ENCODE assay signal across 8 cellular contexts in the genomic region with DNA sequence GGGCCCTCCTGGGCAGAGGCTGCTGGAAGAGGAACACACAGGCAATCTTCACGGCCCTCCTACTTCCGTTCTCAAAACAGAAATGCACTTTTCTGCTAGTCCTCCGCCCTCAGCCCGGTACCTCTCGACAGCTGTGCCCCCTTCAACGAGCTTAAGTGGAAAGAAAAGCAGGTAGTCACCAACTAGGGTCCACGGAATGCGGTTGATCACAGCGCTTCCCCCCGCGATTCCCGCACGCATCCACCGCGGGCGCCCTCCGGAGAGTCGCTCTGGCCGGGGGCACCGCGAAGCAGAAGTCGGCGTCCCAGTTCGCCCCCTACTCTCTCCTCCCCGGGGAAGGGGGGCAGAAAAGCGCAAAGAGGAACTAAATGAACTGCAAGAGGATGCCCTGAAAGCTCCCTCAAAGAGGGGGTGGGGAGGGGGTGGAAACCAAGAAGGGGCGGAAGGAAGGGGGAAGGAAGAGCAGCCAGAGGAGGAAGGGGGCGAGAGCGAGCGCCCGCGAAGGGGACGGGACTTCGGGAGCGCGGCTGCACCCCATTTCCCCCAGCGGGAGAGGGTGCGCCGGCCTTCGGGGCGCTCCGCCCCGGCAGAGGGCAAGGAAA. TPM values are rescaled to one million over a fixed set of nuclear protein-coding genes. Genes with fewer than 3 reads are reported as not detected.
DNase-seq lines count a peak whose midpoint lies in the region; ATAC-seq, FAIRE-seq and TF ChIP-seq lines count a peak whose summit lies in the region.

No MANE protein-coding gene starts in this region.

- peak overlapping the region; percentile 87 to 92 for H3K4me3 Mint-ChIP-seq in H9

- H3K56ac ChIP-seq in H9 (ENCODE audit: insufficient read length, low read depth, low read length), result no peak overlapping the region

- H3K27me3 ChIP-seq in H9 (ENCODE audit: insufficient read depth, low read length) (no peaks in the 10 kb centered on the region), HepG2 (ENCODE audit: control insufficient read depth in 1 of 2, insufficient read depth in 2 of 2, low read length in 2 of 2) (no peaks in the 10 kb centered on the region)

- peaks cover 8% of the 10 kb centered on the region for H3K23me2 ChIP-seq in H9 (ENCODE audit: insufficient read length, low read depth, low read length, poor library complexity, severe bottlenecking)

- peak; percentile 44 for FAIRE-seq in HepG2 (lab: Jason Lieb, UNC)

- no peak overlapping the region for H3K23ac ChIP-seq in H9 (ENCODE audit: insufficient read length, low read depth, low read length)

- no peak overlapping the region for H2BK12ac ChIP-seq in H9 (ENCODE audit: insufficient read length, low read depth, low read length)

- H3T11ph ChIP-seq in H9 (ENCODE audit: low read length), result no peak overlapping the region

- POLR2A ChIA-PET in HepG2 (lab: Yijun Ruan, JAX), result interaction anchor here (1.3 to 1.5 kb wide), 3 partner anchors 9 to 172 kb away, joined by 3 to 4 read pairs (median 4); no protein-coding TSS in a partner anchor

- no peak for TF ChIP-seq CTCF in H9 (conservative IDR thresholded peaks at IDR 0.05)
- no peak for TF ChIP-seq CTCF in HepG2 (CRISPR knock-in tag; IDR thresholded peaks at IDR 0.05)

- H2BK20ac ChIP-seq in H9 (ENCODE audit: low read depth, low read length, poor library complexity, severe bottlenecking), result no peak overlapping the region

- peak overlapping the region; percentile 64 for H3K9ac ChIP-seq in H9 (ENCODE audit: extremely low read depth, insufficient read length, low read length)
- peak overlapping the region; percentile 91 for H3K9ac ChIP-seq in HepG2 (ENCODE audit: insufficient read depth, low read depth, low read length)

- no peak overlapping the region for H2BK15ac ChIP-seq in H9 (ENCODE audit: low read depth, low read length)

- H4K20me1 ChIP-seq in H9 (ENCODE audit: control insufficient read depth, insufficient read depth, insufficient read length) (no peaks in the 10 kb centered on the region), HepG2 (ENCODE audit: insufficient read depth, low read length) (no peaks in the 10 kb centered on the region)

- intact Hi-C loops in HepG2 (cut with micrococcal nuclease; ENCODE audit: unreplicated experiment), result loop anchor here (10.0 kb wide), 1 partner anchor 83 kb away; no protein-coding TSS in a partner anchor

- DNase-seq in ELR (ENCODE audit: low read depth), result peak; percentile 69
- peak; percentile 38 for DNase-seq in H9
- peak; percentile 49 for DNase-seq in NCI-H1105 (lab: John Stamatoyannopoulos, UW)
- DNase-seq in activated CD4-positive, alpha-beta T cell treated with anti-CD3 and anti-CD28 coated beads for 4 hours, result peak; percentile 42 to 47
- no peak for DNase-seq in HepG2 (ENCODE audit: low spot score)
- DNase-seq in stimulated activated CD4-positive, alpha-beta T cell treated with anti-CD3 and anti-CD28 coated beads, Interleukin-4, amount 100 ng/mL, for 24 hours, result peak; percentile 47

- no peak overlapping the region for H3K18ac ChIP-seq in H9 (ENCODE audit: insufficient read length, low read depth, low read length)

- no peaks in the 10 kb centered on the region for H3K27me3 Mint-ChIP-seq in H9 (ENCODE audit: low read depth)

- WGBS in H9 (ENCODE audit: extremely low coverage, insufficient read length, low lambda C conversion rate), result no CpG with 5 or more reads among the region's 43 CpGs
- WGBS in HepG2 (ENCODE audit: low lambda C conversion rate), result under 1% methylated on average over 30 of the region's 43 CpGs

- no peak overlapping the region for H3K27ac ChIP-seq in H9 (ENCODE audit: insufficient read length, low read depth, low read length)
- H3K27ac ChIP-seq in cingulate gyrus (ENCODE audit: low read depth, low read length), result peak overlapping the region; percentile 79
- peak overlapping the region; percentile 89 for H3K27ac ChIP-seq in HepG2 (ENCODE audit: extremely low read length, insufficient read depth, low read length)

- no peak overlapping the region for H3K14ac ChIP-seq in H9 (ENCODE audit: insufficient read depth, low read length)

- H2AFZ ChIP-seq in H9 (ENCODE audit: low read length), result no peak overlapping the region
- no peak overlapping the region for H2AFZ ChIP-seq in HepG2 (ENCODE audit: low read length)

- CTCF ChIA-PET in HepG2 (lab: Yijun Ruan, JAX; ENCODE audit: low intra/inter-chr PET ratio, low total read pairs), result no interaction called here

- H3K4ac ChIP-seq in H9 (ENCODE audit: low read depth, low read length), result no peak overlapping the region

- H3K36me3 ChIP-seq in HepG2 (replicated peaks in 1 of 2; ENCODE audit: control insufficient read depth in 1 of 2, insufficient read depth in 2 of 2, low read length in 2 of 2), result no peaks in the 10 kb centered on the region

- ATAC-seq in HepG2, result peak; percentile 13
- no peak for ATAC-seq in GM18520 (IDR thresholded peaks at IDR 0.05; ENCODE audit: unreplicated experiment)

- no peak overlapping the region for H2BK120ac ChIP-seq in H9 (ENCODE audit: low read depth, low read length, poor library complexity, severe bottlenecking)

- H2AK5ac ChIP-seq in H9 (ENCODE audit: insufficient read length, low read length), result no peak overlapping the region

- H3K4me2 ChIP-seq in H9 (ENCODE audit: insufficient read depth, insufficient read length, low read length) (peak overlapping the region; percentile 81), HepG2 (ENCODE audit: low read depth, low read length) (peak overlapping the region; percentile 87)

- TF ChIP-seq EP300 in HepG2 (IDR thresholded peaks at IDR 0.05; ENCODE audit: low read depth in 2 of 2, low read length in 2 of 2) (no peak), HepG2 (CRISPR knock-in tag; IDR thresholded peaks at IDR 0.05; ENCODE audit: borderline replicate concordance) (no peak)

- TF ChIP-seq RAD21 in HepG2 (CRISPR knock-in tag; IDR thresholded peaks at IDR 0.05), result no peak

- H3K27ac Mint-ChIP-seq in H9, result peak overlapping the region; percentile 6 to 69 (median 64); a peak in 5 of 7 replicates

- H4K8ac ChIP-seq in H9 (replicated peaks; ENCODE audit: insufficient read length, low read depth, low read length), result no peak overlapping the region

- no peak overlapping the region for H4K91ac ChIP-seq in H9 (ENCODE audit: insufficient read length, low read depth, low read length)

- no TSS peak for BruUV-seq in HepG2 (replicated peaks; lab: Mats Ljungman, UMichigan)

- no peaks in the 10 kb centered on the region; a peak in 1 of 7 replicates for H3K36me3 Mint-ChIP-seq in H9 (ENCODE audit: insufficient read depth in 1 of 3, low read depth in 3 of 3)

- H3K9me3 ChIP-seq in H9 (ENCODE audit: control insufficient read depth, low read depth, low read length) (no peaks in the 10 kb centered on the region), HepG2 (ENCODE audit: low read length) (no peaks in the 10 kb centered on the region)

- peaks cover 28 to 41% of the 10 kb centered on the region in 2 experiments for H3K4me1 Mint-ChIP-seq in H9

- H3K4me3 ChIP-seq in HepG2 (replicated peaks in 1 of 3; ENCODE audit: insufficient read depth in 1 of 3, low read depth in 2 of 3, low read length in 3 of 3), result peak overlapping the region; percentile 72 to 91 (median 79)

- H3K9me3 Mint-ChIP-seq in H9, result no peaks in the 10 kb centered on the region

- peaks cover 11% of the 10 kb centered on the region for H3K79me2 ChIP-seq in H9 (ENCODE audit: insufficient read depth, low read length)
- H3K79me2 ChIP-seq in HepG2 (ENCODE audit: insufficient read depth, low read length), result peaks cover 41% of the 10 kb centered on the region

- H4K5ac ChIP-seq in H9 (ENCODE audit: insufficient read length, low read depth, low read length), result no peak overlapping the region

- H3K4me1 ChIP-seq in H9 (ENCODE audit: insufficient read depth, low read length), result peaks cover 4% of the 10 kb centered on the region; the same call in 1 of the 2 replicates
- peaks cover 45% of the 10 kb centered on the region for H3K4me1 ChIP-seq in HepG2 (ENCODE audit: insufficient read depth, low read length)

- TF ChIP-seq POLR2A in HepG2 (IDR thresholded peaks at IDR 0.05; ENCODE audit: insufficient read depth in 1 of 2, low read depth in 2 of 2, low read length in 2 of 2), result no peak

- no peak overlapping the region for H2BK5ac ChIP-seq in H9 (ENCODE audit: insufficient read length, low read length)

- no peaks in the 10 kb centered on the region for H3K79me1 ChIP-seq in H9 (ENCODE audit: insufficient read depth, low read depth, low read length, poor library complexity, severe bottlenecking)

- in situ Hi-C loops in HepG2 (cut with HindIII; ENCODE audit: extremely low pct_ligation_motif_present, low pct_unique_long_range_greater_than_20kb), result no loop called here

TF ChIP-seq in HepG2, 621 proteins besides CTCF, POLR2A, EP300 and RAD21 (continues in another document):
- TF ChIP-seq FOXK2 (IDR thresholded peaks at IDR 0.05) (no peak), ZNF263 (CRISPR knock-in tag; IDR thresholded peaks at IDR 0.05) (no peak), ZBTB1 (CRISPR knock-in tag; IDR thresholded peaks at IDR 0.05; ENCODE audit: borderline replicate concordance) (no peak), HDAC1 (CRISPR knock-in tag; IDR thresholded peaks at IDR 0.05) (no peak), ZNF720 (CRISPR knock-in tag; IDR thresholded peaks at IDR 0.05) (no peak), ZNF879 (CRISPR knock-in tag; IDR thresholded peaks at IDR 0.05) (no peak)

RNA-seq across cellular contexts. Expression of gene ACAP2, which starts 0.7 kb away (rescaled TPM):
- total RNA-seq in H9 (2021), result 30.8 and 31.2 TPM in 2 replicates
- 23.9 and 32.2 TPM in 2 replicates for total RNA-seq in HepG2 (2016; rRNA removed; fragmentation: Illumina TruSeq; extraction: Trizol)
- total RNA-seq in HepG2 (2016; cell fraction: cytosol; rRNA removed; fragmentation: Illumina TruSeq; extraction: Trizol; ENCODE audit: low read depth), result 16.0 and 18.9 TPM in 2 replicates
- 24.6 and 30.4 TPM in 2 replicates for total RNA-seq in HepG2 (2016; cell fraction: insoluble cytoplasmic fraction; rRNA removed; fragmentation: Illumina TruSeq; extraction: Trizol)
- 7.9 and 10.4 TPM in 2 replicates for total RNA-seq in HepG2 (2016; cell fraction: membrane; rRNA removed; fragmentation: Illumina TruSeq; extraction: Trizol)
- total RNA-seq in HepG2 (2016; cell fraction: nucleus; rRNA removed; fragmentation: Illumina TruSeq; extraction: Trizol), result 35.3 and 35.5 TPM in 2 replicates
- 5.6 and 7.3 TPM in 2 replicates for polyA plus RNA-seq in HepG2 (2011; rRNA removed)
- polyA plus RNA-seq in HepG2 (2011; cell fraction: cytosol; rRNA removed), result 3.0 and 3.9 TPM in 2 replicates
- polyA plus RNA-seq in HepG2 (2011; cell fraction: nucleus; rRNA removed), result 6.2 and 7.2 TPM in 2 replicates
- polyA plus RNA-seq in HepG2 (2012), result 5.6 and 7.2 TPM in 2 replicates
- 0.24 and 0.77 TPM in 2 replicates for polyA plus RNA-seq in HepG2 (2016; cell fraction: cytosol; fragmentation: Illumina TruSeq; extraction: Trizol; ENCODE audit: low read depth)
- polyA plus RNA-seq in HepG2 (2016; cell fraction: insoluble cytoplasmic fraction; fragmentation: Illumina TruSeq; extraction: Trizol; ENCODE audit: low read depth), result 11.5 and 12.3 TPM in 2 replicates
- polyA plus RNA-seq in HepG2 (2016; cell fraction: membrane; fragmentation: Illumina TruSeq; extraction: Trizol; ENCODE audit: low read depth), result 1.3 and 1.7 TPM in 2 replicates
- polyA plus RNA-seq in HepG2 (2016; cell fraction: nucleus; fragmentation: Illumina TruSeq; extraction: Trizol; ENCODE audit: insufficient read depth, low read depth), result 15.1 and 15.8 TPM in 2 replicates
- polyA minus RNA-seq in HepG2 (2011; rRNA and poly(A)+ RNA removed; ENCODE audit: low replicate concordance), result 9.1 and 33.5 TPM in 2 replicates
- 13.4 and 16.1 TPM in 2 replicates for polyA minus RNA-seq in HepG2 (2011; cell fraction: cytosol; rRNA and poly(A)+ RNA removed)
- 47.5 and 52.3 TPM in 2 replicates for polyA minus RNA-seq in HepG2 (2011; cell fraction: nucleus; rRNA and poly(A)+ RNA removed)
